8 cellular contexts compared by ENCODE assay signal in the genomic region with DNA sequence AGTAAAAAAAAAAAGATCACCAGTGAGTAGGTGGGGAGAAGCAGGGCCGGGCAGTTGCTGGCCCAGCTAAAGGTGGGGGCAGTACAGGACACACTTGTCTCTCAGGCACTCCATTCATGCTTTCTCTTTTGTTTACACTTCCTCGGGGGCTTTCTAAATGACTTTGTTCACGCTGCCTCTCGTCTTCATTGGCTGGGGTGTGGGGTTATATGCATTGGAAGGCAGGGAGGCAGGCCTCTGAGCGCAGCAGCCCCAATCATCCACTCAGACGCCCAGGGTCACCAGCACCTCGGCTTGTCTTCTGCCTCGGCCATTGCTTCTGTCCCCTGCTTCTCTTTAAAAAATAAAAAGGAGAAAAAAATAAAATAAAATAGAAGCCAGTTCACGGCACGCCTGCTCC. TPM values are rescaled to one million over a fixed set of nuclear protein-coding genes. Genes with fewer than 3 reads are reported as not detected.
DNase-seq lines count a peak whose midpoint lies in the region; ATAC-seq and TF ChIP-seq lines count a peak whose summit lies in the region.

No MANE protein-coding gene starts in this region.

- peaks cover 39% of the 10 kb centered on the region for H3K27me3 Mint-ChIP-seq in WTC11 (ENCODE audit: low read depth)

- WGBS in esophagus squamous epithelium, 2 donors = 2 to 3% methylated on average over 10 of the region's 10 CpGs

- intact Hi-C loops in esophagus squamous epithelium (cut with DNase I) = loop anchor here (5.0 kb wide), 2 partner anchors 74 to 274 kb away; no protein-coding TSS in a partner anchor

- no peak for TF ChIP-seq CTCF in WTC11 (IDR thresholded peaks at IDR 0.05)
- no peak for TF ChIP-seq CTCF in esophagus squamous epithelium (IDR thresholded peaks at IDR 0.05)
- no peak for TF ChIP-seq CTCF in neutrophil (IDR thresholded peaks at IDR 0.05)

- H3K36me3 ChIP-seq in BLaER1 treated with 17β-estradiol and CSF1 and Interleukin-3, amounts not matched to agents 10 nM and 100 nM = no peaks in the 10 kb centered on the region
- H3K36me3 ChIP-seq in HUES48 (ENCODE audit: control insufficient read depth, insufficient read depth, low read length) (no peaks in the 10 kb centered on the region), esophagus squamous epithelium (no peaks in the 10 kb centered on the region), neutrophil (no peaks in the 10 kb centered on the region)

- no peaks in the 10 kb centered on the region for H3K36me3 Mint-ChIP-seq in WTC11

- POLR2A ChIA-PET in WTC11 (lab: Charles Lee) = interaction anchor here (1.0 to 1.1 kb wide), 2 partner anchors 75 to 81 kb away, joined by 3 to 5 read pairs; no protein-coding TSS in a partner anchor

- peak overlapping the region; percentile 84 for H3K4me3 Mint-ChIP-seq in WTC11

- H3K4me3 ChIP-seq in BLaER1 treated with 17β-estradiol and CSF1 and Interleukin-3, amounts not matched to agents 10 nM and 100 nM = peak overlapping the region; percentile 66 to 80 (median 71)
- H3K4me3 ChIP-seq in HUES48 (ENCODE audit: low read depth, low read length) = peak overlapping the region; percentile 78
- H3K4me3 ChIP-seq in esophagus squamous epithelium = peak overlapping the region; percentile 63 to 91 (median 72)
- peak overlapping the region; percentile 60 to 77 for H3K4me3 ChIP-seq in neutrophil (ENCODE audit: low read depth in 1 of 2, low read length in 1 of 2)

- H3K9me3 ChIP-seq in BLaER1 treated with 17β-estradiol and CSF1 and Interleukin-3, amounts not matched to agents 10 nM and 100 nM (replicated peaks in 1 of 11) = no peaks in the 10 kb centered on the region
- H3K9me3 ChIP-seq in HUES48 (ENCODE audit: control insufficient read depth, insufficient read depth, low read length) = no peaks in the 10 kb centered on the region
- H3K9me3 ChIP-seq in esophagus squamous epithelium = no peaks in the 10 kb centered on the region
- no peaks in the 10 kb centered on the region for H3K9me3 ChIP-seq in neutrophil

- TF ChIP-seq POLR2A in esophagus squamous epithelium (IDR thresholded peaks at IDR 0.05) = no peak

- H3K4me1 Mint-ChIP-seq in WTC11 = peaks cover 48% of the 10 kb centered on the region

- H3K27me3 ChIP-seq in BLaER1 treated with 17β-estradiol and CSF1 and Interleukin-3, amounts not matched to agents 10 nM and 100 nM = peaks cover 0 to 18% (median 12%) of the 10 kb centered on the region in 11 experiments; a peak in 17 of 22 replicates
- peaks cover 39% of the 10 kb centered on the region for H3K27me3 ChIP-seq in HUES48 (ENCODE audit: control insufficient read depth, insufficient read depth, low read length)
- no peaks in the 10 kb centered on the region for H3K27me3 ChIP-seq in esophagus squamous epithelium
- H3K27me3 ChIP-seq in neutrophil = peaks cover 84% of the 10 kb centered on the region

- H3K27ac ChIP-seq in BLaER1 treated with 17β-estradiol and CSF1 and Interleukin-3, amounts not matched to agents 10 nM and 100 nM = no peak overlapping the region; a peak in 1 of 22 replicates
- H3K27ac ChIP-seq in HUES48 (ENCODE audit: low read depth, low read length) = no peak overlapping the region
- H3K27ac ChIP-seq in esophagus squamous epithelium = peak overlapping the region; percentile 88 to 97 (median 92)
- H3K27ac ChIP-seq in neutrophil = no peak overlapping the region

- H4K20me1 ChIP-seq in BLaER1 treated with 17β-estradiol and CSF1 and Interleukin-3, amounts not matched to agents 10 nM and 100 nM = no peaks in the 10 kb centered on the region

- H3K4me1 ChIP-seq in BLaER1 treated with 17β-estradiol and CSF1 and Interleukin-3, amounts not matched to agents 10 nM and 100 nM = peaks cover 25 to 65% (median 52%) of the 10 kb centered on the region in 10 experiments
- peaks cover 30% of the 10 kb centered on the region for H3K4me1 ChIP-seq in HUES48 (ENCODE audit: control insufficient read depth, insufficient read depth, low read length)
- peaks cover 13 to 74% (median 26%) of the 10 kb centered on the region in 3 donors for H3K4me1 ChIP-seq in esophagus squamous epithelium
- H3K4me1 ChIP-seq in neutrophil (ENCODE audit: control insufficient read depth in 1 of 2, insufficient read depth in 1 of 2, low read depth in 1 of 2, low read length in 1 of 2) = peaks cover 22 to 27% of the 10 kb centered on the region in 2 experiments

- ATAC-seq in GM19025 (IDR thresholded peaks at IDR 0.05; ENCODE audit: low read depth, unreplicated experiment) (peak; percentile 39), WTC11 (peak; percentile 7), GM19397 (IDR thresholded peaks at IDR 0.05; ENCODE audit: unreplicated experiment) (no peak)

- H3K9me3 Mint-ChIP-seq in WTC11 = no peaks in the 10 kb centered on the region

- DNase-seq in WTC11 (ENCODE audit: low spot score) = no peak
- DNase-seq in esophagus squamous epithelium (lab: John Stamatoyannopoulos, UW) = no peak
- DNase-seq in KG1 (lab: John Stamatoyannopoulos, UW) = no peak

- peak overlapping the region in 10 of 11 experiments; percentile 77 to 83 (median 81); a peak in 17 of 22 replicates for H3K9ac ChIP-seq in BLaER1 treated with 17β-estradiol and CSF1 and Interleukin-3, amounts not matched to agents 10 nM and 100 nM
- H3K9ac ChIP-seq in HUES48 (ENCODE audit: low read depth, low read length) = no peak overlapping the region

- H3K4me2 ChIP-seq in BLaER1 treated with 17β-estradiol and CSF1 and Interleukin-3, amounts not matched to agents 10 nM and 100 nM = peak overlapping the region; percentile 76 to 96 (median 87)

- H3K27ac Mint-ChIP-seq in WTC11 = no peak overlapping the region; the same call in 1 of the 2 replicates

- CTCF ChIA-PET in WTC11 (lab: Charles Lee) = interaction anchor here (0.7 to 10.6 kb wide), 18 partner anchors 10 to 554 kb away, joined by 3 to 307 read pairs (median 7); a partner anchor contains a TSS

TF ChIP-seq in WTC11, 78 proteins besides CTCF, POLR2A, EP300 and RAD21:
- 0 out of 2 replicates have a peak, but pooled peaks have one; percentile 8 for TF ChIP-seq NFE2L1 (CRISPR knock-in tag; IDR thresholded peaks at IDR 0.05)
- TF ChIP-seq, protein P1, sequence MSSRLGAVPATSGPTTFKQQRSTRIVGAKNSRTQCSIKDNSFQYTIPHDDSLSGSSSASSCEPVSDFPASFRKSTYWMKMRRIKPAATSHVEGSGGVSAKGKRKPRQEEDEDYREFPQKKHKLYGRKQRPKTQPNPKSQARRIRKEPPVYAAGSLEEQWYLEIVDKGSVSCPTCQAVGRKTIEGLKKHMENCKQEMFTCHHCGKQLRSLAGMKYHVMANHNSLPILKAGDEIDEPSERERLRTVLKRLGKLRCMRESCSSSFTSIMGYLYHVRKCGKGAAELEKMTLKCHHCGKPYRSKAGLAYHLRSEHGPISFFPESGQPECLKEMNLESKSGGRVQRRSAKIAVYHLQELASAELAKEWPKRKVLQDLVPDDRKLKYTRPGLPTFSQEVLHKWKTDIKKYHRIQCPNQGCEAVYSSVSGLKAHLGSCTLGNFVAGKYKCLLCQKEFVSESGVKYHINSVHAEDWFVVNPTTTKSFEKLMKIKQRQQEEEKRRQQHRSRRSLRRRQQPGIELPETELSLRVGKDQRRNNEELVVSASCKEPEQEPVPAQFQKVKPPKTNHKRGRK (CRISPR knock-in tag; IDR thresholded peaks at IDR 0.05; ENCODE audit: borderline replicate concordance) = 0 out of 2 replicates have a peak, but pooled peaks have one; percentile 34
- no peak for TF ChIP-seq FOXJ3 (CRISPR knock-in tag; IDR thresholded peaks at IDR 0.05; ENCODE audit: borderline replicate concordance)

RNA-seq across cellular contexts. Expression of a gene that starts 0.4 kb away (rescaled TPM):
- total RNA-seq in WTC11 (2021) (1.1 to 1.7 TPM (median 1.2 TPM) in 3 replicates), esophagus squamous epithelium (10 to 100 TPM in 1 of 4 donors, 1 to 10 TPM in 3; 1.5 to 10.5 (median 5.0) TPM)

RNA-seq across cellular contexts. Expression of a gene that starts 4.1 kb away (rescaled TPM):
- total RNA-seq in WTC11 (2021) = 17.5 to 20.5 TPM (median 19.2 TPM) in 3 replicates
- 10 to 100 TPM; 15.4 to 28.8 (median 17.5) TPM for total RNA-seq in esophagus squamous epithelium

Comparison
In these comparisons a context has a peak if more than half of its experiments do, and no peak if none do; other contexts are left out.
1. H3K27ac ChIP-seq: peak in esophagus squamous epithelium (4 of 4); none in BLaER1 treated with 17β-estradiol and CSF1 and Interleukin-3, amounts not matched to agents 10 nM and 100 nM (0 of 11), HUES48 (single experiment) and neutrophil (single experiment).
2. Peak in every context shown above with its lines, with median percentiles within 50 percentile points of each other: H3K4me3 ChIP-seq.